Comparison of ENCODE assay signal across 13 cellular contexts in the genomic region with DNA sequence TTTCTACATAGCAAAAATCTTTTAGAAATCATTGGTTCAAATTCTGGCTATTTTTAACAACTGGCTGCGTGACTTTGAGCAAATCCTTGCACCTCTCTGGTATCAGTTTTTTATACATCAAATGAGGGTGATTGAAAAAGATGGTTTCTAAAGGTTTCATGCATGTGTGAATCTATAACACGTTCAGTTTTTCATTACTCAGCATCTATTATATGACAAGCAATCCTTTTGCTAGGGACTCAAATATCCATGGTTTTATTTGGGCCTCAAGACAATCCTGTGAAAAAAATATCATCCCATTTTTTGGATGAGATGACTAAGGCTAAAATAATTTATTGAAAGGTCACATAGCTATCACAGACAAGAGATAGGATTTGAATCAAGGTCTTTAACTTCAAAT. TPM values are rescaled to one million over a fixed set of nuclear protein-coding genes. Genes with fewer than 3 reads are reported as not detected.
DNase-seq lines count a peak whose midpoint lies in the region; ATAC-seq and TF ChIP-seq lines count a peak whose summit lies in the region.
"Had no signal": no experiment of that assay in that cellular context is flagged by ENCODE, and none has a peak within 500 bp of the region (broad histone marks: within the 10 kb centered on the region; RNA-seq: fewer than 3 reads in every experiment).

No MANE protein-coding gene starts in this region.

- no peaks in the 10 kb centered on the region for H3K4me1 ChIP-seq in Peyer's patch
- no peaks in the 10 kb centered on the region for H3K4me1 ChIP-seq in upper lobe of right lung

- no peak overlapping the region for H3K27ac Mint-ChIP-seq in naive thymus-derived CD8-positive, alpha-beta T cell
- H3K27ac Mint-ChIP-seq: activated CD8-positive, alpha-beta T cell treated with anti-CD3 and anti-CD28 coated beads, Interleukin-2, amount 10 ng/mL, durations not matched to agents 7 days and 5 days; stimulated activated effector memory CD8-positive, alpha-beta T cell treated with anti-CD3 and anti-CD28 coated beads, Interleukin-12 subunit alpha, Interleukin-12 subunit beta, amount 100 ng/mL, for 72 hours had no signal

- TF ChIP-seq EP300 in neural cell (conservative IDR thresholded peaks at IDR 0.05; ENCODE audit: poor library complexity, severe bottlenecking), result no peak

- H3K27me3 ChIP-seq in Peyer's patch, result no peaks in the 10 kb centered on the region
- H3K27me3 ChIP-seq in neural cell (ENCODE audit: insufficient read depth, low read depth, low read length), result no peaks in the 10 kb centered on the region
- no peaks in the 10 kb centered on the region for H3K27me3 ChIP-seq in upper lobe of right lung

- no peak for TF ChIP-seq POLR2A in Peyer's patch (IDR thresholded peaks at IDR 0.05)

- H3K36me3 ChIP-seq in Peyer's patch (no peaks in the 10 kb centered on the region), neural cell (ENCODE audit: insufficient read depth, low read length) (no peaks in the 10 kb centered on the region), upper lobe of right lung (no peaks in the 10 kb centered on the region)

- no peaks in the 10 kb centered on the region for H3K4me1 Mint-ChIP-seq in naive thymus-derived CD8-positive, alpha-beta T cell
- H3K4me1 Mint-ChIP-seq: stimulated activated effector memory CD8-positive, alpha-beta T cell treated with anti-CD3 and anti-CD28 coated beads, Interleukin-12 subunit alpha, Interleukin-12 subunit beta, amount 100 ng/mL, for 72 hours had no signal

- H3F3A ChIP-seq in neural cell (ENCODE audit: insufficient read depth, low read length, poor library complexity, severe bottlenecking), result no peaks in the 10 kb centered on the region

- no peak for TF ChIP-seq RAD21 in neural cell (conservative IDR thresholded peaks at IDR 0.05)

- no peak overlapping the region for H2AFZ ChIP-seq in neural cell (ENCODE audit: low read depth, low read length)

- peak overlapping the region; percentile 23 for H3K9ac ChIP-seq in neural cell (ENCODE audit: low read length)

- POLR2A ChIA-PET in naive thymus-derived CD8-positive, alpha-beta T cell (lab: Charles Lee), result no interaction called here

- H3K4me2 ChIP-seq in neural cell (ENCODE audit: low read length), result no peak overlapping the region

- no peaks in the 10 kb centered on the region for H3K79me2 ChIP-seq in neural cell (replicated peaks; ENCODE audit: insufficient read depth, low read length)

- TF ChIP-seq CTCF in Peyer's patch (IDR thresholded peaks at IDR 0.05), result no peak
- TF ChIP-seq CTCF in fibroblast of mammary gland (conservative IDR thresholded peaks at IDR 0.05; ENCODE audit: control insufficient read depth, insufficient read depth, low read depth, low read length), result no peak
- no peak for TF ChIP-seq CTCF in neural cell (IDR thresholded peaks at IDR 0.05; ENCODE audit: poor library complexity, severe bottlenecking)
- no peak for TF ChIP-seq CTCF in upper lobe of right lung (IDR thresholded peaks at IDR 0.05)

- H3K9me3 Mint-ChIP-seq in naive thymus-derived CD8-positive, alpha-beta T cell, result no peaks in the 10 kb centered on the region
- H3K9me3 Mint-ChIP-seq: stimulated activated effector memory CD8-positive, alpha-beta T cell treated with anti-CD3 and anti-CD28 coated beads, Interleukin-12 subunit alpha, Interleukin-12 subunit beta, amount 100 ng/mL, for 72 hours had no signal

- ATAC-seq in upper lobe of right lung, result no peak
- no peak for ATAC-seq in naive thymus-derived CD8-positive, alpha-beta T cell
- ATAC-seq: activated CD8-positive, alpha-beta T cell treated with anti-CD3 and anti-CD28 coated beads, Interleukin-2, amount 10 ng/mL, durations not matched to agents 7 days and 5 days; stimulated activated effector memory CD8-positive, alpha-beta T cell treated with anti-CD3 and anti-CD28 coated beads, Interleukin-12 subunit alpha, Interleukin-12 subunit beta, amount 100 ng/mL, for 72 hours had no signal

- intact Hi-C loops in upper lobe of right lung (cut with DNase I), result no loop called here

- H4K20me1 ChIP-seq in neural cell (ENCODE audit: insufficient read depth), result no peaks in the 10 kb centered on the region

- H3K4me3 Mint-ChIP-seq in naive thymus-derived CD8-positive, alpha-beta T cell, result no peak overlapping the region
- H3K4me3 Mint-ChIP-seq: activated CD8-positive, alpha-beta T cell treated with anti-CD3 and anti-CD28 coated beads, Interleukin-2, amount 10 ng/mL, durations not matched to agents 7 days and 5 days; stimulated activated effector memory CD8-positive, alpha-beta T cell treated with anti-CD3 and anti-CD28 coated beads, Interleukin-12 subunit alpha, Interleukin-12 subunit beta, amount 100 ng/mL, for 72 hours had no signal

- H3K27me3 Mint-ChIP-seq in naive thymus-derived CD8-positive, alpha-beta T cell, result no peaks in the 10 kb centered on the region

- no peaks in the 10 kb centered on the region for H3K9me3 ChIP-seq in Peyer's patch
- H3K9me3 ChIP-seq in neural cell (ENCODE audit: low read length), result no peaks in the 10 kb centered on the region
- H3K9me3 ChIP-seq in upper lobe of right lung, result no peaks in the 10 kb centered on the region

- DNase-seq in Peyer's patch, result no peak
- DNase-seq in fibroblast of mammary gland (ENCODE audit: low read depth), result no peak
- no peak for DNase-seq in upper lobe of right lung
- no peak for DNase-seq in HPDE6-E6E7 (ENCODE audit: extremely low spot score)
- DNase-seq in NCI-H2227 (lab: John Stamatoyannopoulos, UW; ENCODE audit: unreplicated experiment), result no peak
- no peak for DNase-seq in naive thymus-derived CD8-positive, alpha-beta T cell
- DNase-seq: activated CD8-positive, alpha-beta T cell treated with anti-CD3 and anti-CD28 coated beads, Interleukin-2, amount 10 ng/mL, durations not matched to agents 7 days and 5 days; NCI-H187; NCI-H69; T-helper 9 cell had no signal

- peak overlapping the region in 2 of 4 donors; percentile 51 to 53 for H3K4me3 ChIP-seq in Peyer's patch
- peak overlapping the region; percentile 45 for H3K4me3 ChIP-seq in fibroblast of mammary gland (ENCODE audit: control insufficient read depth, low read depth, low read length)
- peak overlapping the region; percentile 58 for H3K4me3 ChIP-seq in neural cell (ENCODE audit: low read length)
- H3K4me3 ChIP-seq in upper lobe of right lung, result peak overlapping the region; percentile 36

- H3K36me3 Mint-ChIP-seq in naive thymus-derived CD8-positive, alpha-beta T cell, result no peaks in the 10 kb centered on the region
- H3K36me3 Mint-ChIP-seq: stimulated activated effector memory CD8-positive, alpha-beta T cell treated with anti-CD3 and anti-CD28 coated beads, Interleukin-12 subunit alpha, Interleukin-12 subunit beta, amount 100 ng/mL, for 72 hours had no signal

- peak overlapping the region in 3 of 4 donors; percentile 7 to 77 (median 22) for H3K27ac ChIP-seq in Peyer's patch
- no peak overlapping the region for H3K27ac ChIP-seq in neural cell (ENCODE audit: low read length)
- H3K27ac ChIP-seq in upper lobe of right lung, result no peak overlapping the region
- H3K27ac ChIP-seq: RWPE1 had no signal

- no peaks in the 10 kb centered on the region for H3K9me2 ChIP-seq in neural cell (ENCODE audit: insufficient read depth, low read length)

TF ChIP-seq in neural cell, 6 proteins besides CTCF, POLR2A, EP300 and RAD21:
- no peak for TF ChIP-seq MXI1 (conservative IDR thresholded peaks at IDR 0.05; ENCODE audit: poor library complexity, severe bottlenecking)
- no peak for TF ChIP-seq TAF1 (IDR thresholded peaks at IDR 0.05; ENCODE audit: low read depth)
- TF ChIP-seq SMC3 (conservative IDR thresholded peaks at IDR 0.05; ENCODE audit: poor library complexity), result no peak

RNA-seq across cellular contexts. Expression of gene HEPH, which starts 0.9 kb away (rescaled TPM):
- total RNA-seq in Peyer's patch (100 to 1,000 TPM in 3 of 4 donors, 10 to 100 TPM in 1; 65.2 to 249 (median 231) TPM), upper lobe of right lung (16.9 TPM)
- polyA plus RNA-seq in neural cell, result 8.7 and 11.6 TPM in 2 replicates
- polyA minus RNA-seq in neural cell, result 11.4 and 15.2 TPM in 2 replicates
- total RNA-seq in naive thymus-derived CD8-positive, alpha-beta T cell, result not detected
- 1 to 10 TPM in 1 of 3 donors, not detected in 2; 1.1 TPM for polyA plus RNA-seq in naive thymus-derived CD8-positive, alpha-beta T cell
- total RNA-seq: activated CD8-positive, alpha-beta T cell treated with anti-CD3 and anti-CD28 coated beads, Interleukin-2, amount 10 ng/mL, durations not matched to agents 7 days and 5 days had no signal

Comparison
In these comparisons a context has a peak if more than half of its experiments do, and no peak if none do; other contexts are left out.
1. H3K27ac ChIP-seq: peak in Peyer's patch (3 of 4); none in neural cell (single experiment) and upper lobe of right lung (single experiment).
2. RNA of gene HEPH, which starts 0.9 kb away (total RNA-seq): 65.2 to 249 TPM in Peyer's patch and 16.9 TPM in upper lobe of right lung (single experiment); not detected in naive thymus-derived CD8-positive, alpha-beta T cell; every median in the first group is over 10 times any median in the second.